21 cellular contexts compared by ENCODE assay signal in genomic region chr4:159607824-159608223, GRCh38.
DNase-seq lines count a peak whose midpoint lies in the region; ATAC-seq, FAIRE-seq and TF ChIP-seq lines count a peak whose summit lies in the region.
"Had no signal": no experiment of that assay in that cellular context is flagged by ENCODE, and none has a peak within 500 bp of the region (broad histone marks: within the 10 kb centered on the region; RNA-seq: fewer than 3 reads in every experiment).

No MANE protein-coding gene starts in this region.

- H3K36me3 Mint-ChIP-seq in H9 (ENCODE audit: insufficient read depth in 1 of 3, low read depth in 3 of 3) = peaks cover 20 to 35% (median 30%) of the 10 kb centered on the region in 3 experiments
- H3K36me3 Mint-ChIP-seq: IgD-negative memory B cell, T-cell had no signal

- no peaks in the 10 kb centered on the region for H3K79me1 ChIP-seq in H9 (ENCODE audit: insufficient read depth, low read depth, low read length, poor library complexity, severe bottlenecking)
- H3K79me1 ChIP-seq in H1 (ENCODE audit: low read depth, low read length) = no peaks in the 10 kb centered on the region
- H3K79me1 ChIP-seq in trophoblast cell (ENCODE audit: low read length) = no peaks in the 10 kb centered on the region

- TF ChIP-seq CTCF in H9 (conservative IDR thresholded peaks at IDR 0.05) (no peak), H1 (IDR thresholded peaks at IDR 0.05; ENCODE audit: control extremely low read depth in 1 of 3, insufficient read depth in 1 of 3, low read depth in 1 of 3, low read length in 3 of 3) (no peak)

- DNase-seq in H9 (no peak), NCI-H69 (lab: John Stamatoyannopoulos, UW) (peak; percentile 77), H1 (ENCODE audit: low read depth in 1 of 2, low spot score in 2 of 2) (peak in 1 of 2 experiments; percentile 3), trophoblast cell (peak; percentile 45 to 65), DMS53 treated with DMSO at 0.1 percent for 48 hours (lab: John Stamatoyannopoulos, UW; ENCODE audit: unreplicated experiment) (no peak)
- DNase-seq in activated CD4-positive, CD25-positive, alpha-beta regulatory T cell treated with anti-CD3 and anti-CD28 coated beads, Interleukin-2, amount 50 U/mL, for 72 hours = no peak
- DNase-seq: activated effector memory CD4-positive, alpha-beta T cell treated with Interleukin-2 at 50 U/mL for 16 hours; glutamatergic neuron; kidney; NCI-H526 treated with DMSO at 0.1 percent for 48 hours; stimulated activated CD4-positive, alpha-beta T cell treated with anti-CD3 and anti-CD28 coated beads, Interleukin-4, amount 100 ng/mL, for 1 hour; stimulated activated CD8-positive, alpha-beta memory T cell treated with anti-CD3 and anti-CD28 coated beads, Interleukin-4, amount 100 ng/mL, for 48 hours; T-cell; WERI-Rb-1 had no signal

- H3K4me3 Mint-ChIP-seq in H9 = peak overlapping the region in 1 of 2 experiments; percentile 12; a peak in 1 of 5 replicates
- H3K4me3 Mint-ChIP-seq: IgD-negative memory B cell, T-cell had no signal

- CTCF ChIA-PET in H1 (lab: Charles Lee; ENCODE audit: partially characterized antibody) = no interaction called here

- H3K36me3 ChIP-seq in H1 (ENCODE audit: control insufficient read depth in 2 of 4, insufficient read depth in 4 of 4, low read length in 3 of 4) (no peaks in the 10 kb centered on the region; a peak in 1 of 8 replicates), trophoblast cell (ENCODE audit: control insufficient read depth in 1 of 2, insufficient read depth in 2 of 2, low read length in 2 of 2) (no peaks in the 10 kb centered on the region)
- H3K36me3 ChIP-seq: WERI-Rb-1 had no signal

- POLR2A ChIA-PET in H1 (lab: Charles Lee; ENCODE audit: partially characterized antibody) = interaction anchor here (1.0 kb wide), 1 partner anchor 12 kb away, joined by 3 read pairs; no protein-coding TSS in a partner anchor

- H2AFZ ChIP-seq in H9 (ENCODE audit: low read length) (no peak overlapping the region), H1 (ENCODE audit: low read length) (no peak overlapping the region), trophoblast cell (ENCODE audit: insufficient read depth, low read length, poor library complexity) (no peak overlapping the region)

- no peak for TF ChIP-seq RAD21 in H1 (IDR thresholded peaks at IDR 0.05 in 1 of 2, conservative IDR thresholded peaks at IDR 0.05 in 1 of 2; ENCODE audit: low read depth in 2 of 2, low read length in 2 of 2)

- no peaks in the 10 kb centered on the region; the same call in 1 of the 2 replicates for H3K4me1 ChIP-seq in H9 (ENCODE audit: insufficient read depth, low read length)
- H3K4me1 ChIP-seq in H1 (replicated peaks in 1 of 4; ENCODE audit: control insufficient read depth in 3 of 4, insufficient read depth in 4 of 4, low read length in 3 of 4) = peaks cover 0 to 3% (median 0%) of the 10 kb centered on the region in 4 experiments; a peak in 1 of 7 replicates
- H3K4me1 ChIP-seq in trophoblast cell (ENCODE audit: control insufficient read depth in 1 of 2, insufficient read depth in 2 of 2, low read length in 2 of 2) = no peaks in the 10 kb centered on the region

- WGBS in H9 (ENCODE audit: extremely low coverage, insufficient read length, low lambda C conversion rate) = no CpG with 5 or more reads among the region's 2 CpGs
- WGBS in H1 (ENCODE audit: extremely low coverage in 1 of 2, insufficient coverage in 1 of 2, insufficient read length in 1 of 2, insufficient replicate concordance in 2 of 2, low coverage in 1 of 2, low lambda C conversion rate in 2 of 2, missing lambda C conversion rate in 1 of 2), 2 experiments = 88% methylated on average over 2 of the region's 2 CpGs; no CpG with 5 or more reads in 1 of the 2 experiments
- WGBS in trophoblast cell (ENCODE audit: extremely low coverage, insufficient coverage, insufficient read length) = no CpG with 5 or more reads among the region's 2 CpGs

- no peak for ATAC-seq in esophagus mucosa
- ATAC-seq: sciatic nerve, T-cell had no signal

- H4K20me1 ChIP-seq in H9 (ENCODE audit: control insufficient read depth, insufficient read depth, insufficient read length) (no peaks in the 10 kb centered on the region), H1 (replicated peaks in 1 of 2; ENCODE audit: control insufficient read depth in 1 of 2, insufficient read depth in 2 of 2, low read length in 2 of 2) (no peaks in the 10 kb centered on the region)

- H4K91ac ChIP-seq in H9 (ENCODE audit: insufficient read length, low read depth, low read length) (no peak overlapping the region), H1 (replicated peaks; ENCODE audit: insufficient read length, low read length) (no peak overlapping the region), trophoblast cell (ENCODE audit: low read depth, low read length) (no peak overlapping the region)

- H3K14ac ChIP-seq in H9 (ENCODE audit: insufficient read depth, low read length) = no peak overlapping the region
- no peak overlapping the region for H3K14ac ChIP-seq in H1 (ENCODE audit: insufficient read length)
- H3K14ac ChIP-seq in trophoblast cell (ENCODE audit: low read length) = no peak overlapping the region

- TF ChIP-seq EP300 in H1 (IDR thresholded peaks at IDR 0.05; ENCODE audit: borderline replicate concordance in 1 of 2, low read depth in 2 of 2, low read length in 2 of 2) = no peak

- H3K4me1 Mint-ChIP-seq in H9 = peaks cover 9 to 11% of the 10 kb centered on the region in 2 experiments
- H3K4me1 Mint-ChIP-seq: IgD-negative memory B cell, T-cell had no signal

- H2BK12ac ChIP-seq in H9 (ENCODE audit: insufficient read length, low read depth, low read length) (no peak overlapping the region), H1 (ENCODE audit: low read depth, low read length) (no peak overlapping the region), trophoblast cell (ENCODE audit: low read length) (no peak overlapping the region)

- H3K4me2 ChIP-seq in H9 (ENCODE audit: insufficient read depth, insufficient read length, low read length) (no peak overlapping the region), H1 (ENCODE audit: insufficient read depth in 1 of 2, low read depth in 2 of 2, low read length in 2 of 2) (no peak overlapping the region), trophoblast cell (ENCODE audit: low read length) (no peak overlapping the region)

- no peak overlapping the region for H4K5ac ChIP-seq in H9 (ENCODE audit: insufficient read length, low read depth, low read length)
- H4K5ac ChIP-seq in H1 (ENCODE audit: insufficient read length, low read depth, low read length) = peak overlapping the region; percentile 87

- TF ChIP-seq POLR2A in H1 (IDR thresholded peaks at IDR 0.05; ENCODE audit: control extremely low read depth in 1 of 2, low read depth in 2 of 2, low read length in 2 of 2) = no peak

- H3K56ac ChIP-seq in H9 (ENCODE audit: insufficient read length, low read depth, low read length) = no peak overlapping the region
- no peak overlapping the region for H3K56ac ChIP-seq in H1 (replicated peaks; ENCODE audit: insufficient read length, low read depth, low read length)

- H4K8ac ChIP-seq in H9 (replicated peaks; ENCODE audit: insufficient read length, low read depth, low read length) (no peak overlapping the region), H1 (ENCODE audit: extremely low read depth, insufficient read depth, low read length) (no peak overlapping the region), trophoblast cell (ENCODE audit: low read depth, low read length) (no peak overlapping the region)

- no peak overlapping the region for H3K4ac ChIP-seq in H9 (ENCODE audit: low read depth, low read length)
- no peak overlapping the region for H3K4ac ChIP-seq in H1 (replicated peaks; ENCODE audit: insufficient read length, low read depth, low read length)
- no peak overlapping the region for H3K4ac ChIP-seq in trophoblast cell (ENCODE audit: low read depth, low read length)

- peak overlapping the region in 2 of 3 experiments; percentile 80 to 85; a peak in 2 of 7 replicates for H3K27ac Mint-ChIP-seq in H9
- H3K27ac Mint-ChIP-seq: IgD-negative memory B cell, T-cell had no signal

- H3K27me3 ChIP-seq in H9 (ENCODE audit: insufficient read depth, low read length) (no peaks in the 10 kb centered on the region), H1 (replicated peaks in 1 of 4; ENCODE audit: control insufficient read depth in 3 of 4, extremely low read depth in 1 of 4, insufficient read depth in 3 of 4, low read length in 3 of 4) (no peaks in the 10 kb centered on the region), trophoblast cell (ENCODE audit: insufficient read depth, low read length) (no peaks in the 10 kb centered on the region)

- H3K23me2 ChIP-seq in H9 (ENCODE audit: insufficient read length, low read depth, low read length, poor library complexity, severe bottlenecking) (no peaks in the 10 kb centered on the region), H1 (ENCODE audit: low read depth, low read length) (no peaks in the 10 kb centered on the region)

- H3K27me3 Mint-ChIP-seq in H9 (ENCODE audit: low read depth) = no peaks in the 10 kb centered on the region
- H3K27me3 Mint-ChIP-seq: IgD-negative memory B cell, T-cell had no signal

- H3K23ac ChIP-seq in H9 (ENCODE audit: insufficient read length, low read depth, low read length) (no peak overlapping the region), H1 (ENCODE audit: insufficient read length) (no peak overlapping the region), trophoblast cell (ENCODE audit: low read length) (no peak overlapping the region)

- H3T11ph ChIP-seq in H9 (ENCODE audit: low read length) = no peak overlapping the region

- peaks cover 30 to 37% of the 10 kb centered on the region in 2 experiments for H3K9me3 Mint-ChIP-seq in H9

- H3K79me2 ChIP-seq in H9 (ENCODE audit: insufficient read depth, low read length) (no peaks in the 10 kb centered on the region), H1 (ENCODE audit: control insufficient read depth in 1 of 2, insufficient read depth in 2 of 2, low read length in 2 of 2) (no peaks in the 10 kb centered on the region), trophoblast cell (ENCODE audit: control insufficient read depth, insufficient read depth, low read length, poor library complexity) (no peaks in the 10 kb centered on the region)

- no peak overlapping the region for H4K12ac ChIP-seq in trophoblast cell (ENCODE audit: low read depth, low read length)

- H3K9me3 ChIP-seq in H9 (ENCODE audit: control insufficient read depth, low read depth, low read length) (peaks cover 10% of the 10 kb centered on the region), H1 (ENCODE audit: insufficient read depth in 2 of 2, low read depth in 1 of 2, low read length in 1 of 2) (peaks cover 4 to 6% of the 10 kb centered on the region in 2 experiments; a peak in 2 of 4 replicates), trophoblast cell (ENCODE audit: insufficient read depth, low read depth, low read length) (no peaks in the 10 kb centered on the region)

- H2BK120ac ChIP-seq in H9 (ENCODE audit: low read depth, low read length, poor library complexity, severe bottlenecking) = no peak overlapping the region
- no peak overlapping the region for H2BK120ac ChIP-seq in H1 (replicated peaks; ENCODE audit: low read depth, low read length)
- H2BK120ac ChIP-seq in trophoblast cell (ENCODE audit: insufficient read depth, low read length, poor library complexity) = no peak overlapping the region

- H2AK5ac ChIP-seq in H9 (ENCODE audit: insufficient read length, low read length) (no peak overlapping the region), H1 (ENCODE audit: low read depth, low read length) (no peak overlapping the region), trophoblast cell (ENCODE audit: low read length) (no peak overlapping the region)

- FAIRE-seq in H1 (lab: Jason Lieb, UNC) = no peak
- FAIRE-seq: colon, kidney, RCC 7860 had no signal

- H3K27ac ChIP-seq in H9 (ENCODE audit: insufficient read length, low read depth, low read length) = no peak overlapping the region
- H3K27ac ChIP-seq in H1 (ENCODE audit: low read depth, low read length) = no peak overlapping the region; the same call in 1 of the 2 replicates
- no peak overlapping the region for H3K27ac ChIP-seq in trophoblast cell (ENCODE audit: low read depth, low read length)
- H3K27ac ChIP-seq: C4-2B, epithelial cell of prostate, WERI-Rb-1 had no signal

- H2BK15ac ChIP-seq in H9 (ENCODE audit: low read depth, low read length) (no peak overlapping the region), H1 (ENCODE audit: low read length) (no peak overlapping the region)

- H3K4me3 ChIP-seq in H1 (ENCODE audit: extremely low read depth in 1 of 4, insufficient read depth in 2 of 4, low read depth in 3 of 4, low read length in 4 of 4) (no peak overlapping the region), trophoblast cell (ENCODE audit: low read depth, low read length) (no peak overlapping the region)

- H3K18ac ChIP-seq in H9 (ENCODE audit: insufficient read length, low read depth, low read length) = no peak overlapping the region
- H3K18ac ChIP-seq in H1 (ENCODE audit: extremely low read depth, low read length) = no peak overlapping the region
- H3K18ac ChIP-seq in trophoblast cell (ENCODE audit: low read length) = no peak overlapping the region

- no peak overlapping the region for H2BK20ac ChIP-seq in H9 (ENCODE audit: low read depth, low read length, poor library complexity, severe bottlenecking)
- no peak overlapping the region for H2BK20ac ChIP-seq in H1 (ENCODE audit: low read length)

- H2BK5ac ChIP-seq in H9 (ENCODE audit: insufficient read length, low read length) (no peak overlapping the region), H1 (ENCODE audit: low read depth, low read length) (no peak overlapping the region), trophoblast cell (ENCODE audit: low read depth, low read length, poor library complexity) (no peak overlapping the region)

- H3K9ac ChIP-seq in H9 (ENCODE audit: extremely low read depth, insufficient read length, low read length) = no peak overlapping the region
- H3K9ac ChIP-seq in H1 (replicated peaks in 1 of 4; ENCODE audit: extremely low read depth in 1 of 4, low read depth in 3 of 4, low read length in 3 of 4) = no peak overlapping the region
- no peak overlapping the region for H3K9ac ChIP-seq in trophoblast cell (ENCODE audit: low read length)

Comparison
In these comparisons a context has a peak if more than half of its experiments do, and no peak if none do; other contexts are left out.
1. DNase-seq: peak in NCI-H69 (single experiment) and trophoblast cell (2 of 2); none in H9 (single experiment), DMS53 treated with DMSO at 0.1 percent for 48 hours (single experiment) and activated CD4-positive, CD25-positive, alpha-beta regulatory T cell treated with anti-CD3 and anti-CD28 coated beads, Interleukin-2, amount 50 U/mL, for 72 hours (single experiment).